ENCODE assay signal across 24 cellular contexts in the genomic region with DNA sequence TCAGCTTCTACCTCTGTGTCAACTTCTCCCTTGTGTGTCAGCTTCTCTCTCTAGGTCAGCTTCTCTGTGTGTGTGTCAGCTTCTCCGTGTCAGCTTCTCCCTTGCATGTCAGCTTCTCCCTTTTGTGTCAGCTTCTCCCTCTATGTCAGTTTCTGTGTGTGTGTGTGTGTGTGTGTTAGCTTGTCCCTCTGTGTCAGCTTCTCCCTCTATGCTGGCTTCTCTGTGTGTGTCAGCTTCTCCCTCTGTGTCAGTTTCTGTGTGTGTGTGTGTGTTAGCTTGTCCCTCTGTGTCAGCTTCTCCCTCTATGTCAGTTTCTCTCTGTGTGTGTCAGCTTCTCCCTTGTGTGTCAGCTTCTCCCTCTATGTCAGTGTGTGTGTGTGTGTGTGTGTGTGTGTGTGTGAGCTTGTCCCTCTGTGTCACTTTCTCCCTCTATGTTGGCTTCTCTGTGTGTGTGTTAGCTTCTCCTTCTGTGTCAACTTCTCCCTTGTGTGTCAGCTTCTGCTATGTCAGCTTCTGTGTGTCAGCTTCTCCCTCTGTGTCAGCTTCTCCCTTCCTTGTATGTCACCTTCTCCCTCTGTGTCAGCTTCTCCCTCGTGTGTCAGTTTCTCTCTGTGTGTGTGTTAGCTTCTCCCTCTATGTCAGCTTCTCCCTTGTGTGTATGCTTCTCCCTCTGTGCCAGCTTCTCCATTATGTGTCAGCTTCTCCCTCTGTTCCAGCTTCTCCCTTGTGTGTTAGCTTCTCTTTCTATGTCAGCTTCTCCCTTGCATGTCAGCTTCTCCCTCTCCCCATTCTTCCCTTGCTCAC. TPM values are rescaled to one million over a fixed set of nuclear protein-coding genes. Genes with fewer than 3 reads are reported as not detected.
"Had no signal": no experiment of that assay in that cellular context is flagged by ENCODE, and none has a peak within 500 bp of the region (broad histone marks: within the 10 kb centered on the region; RNA-seq: fewer than 3 reads in every experiment).

No MANE protein-coding gene starts in this region.

- DNase-seq: activated CD4-positive, alpha-beta T cell treated with anti-CD3 and anti-CD28 coated beads, Interleukin-2, amount 50 U/mL, for 1 hour; activated CD8-positive, alpha-beta memory T cell treated with anti-CD3 and anti-CD28 coated beads, Interleukin-2, amount 50 U/mL, for 4 hours; activated effector memory CD4-positive, alpha-beta T cell treated with Interleukin-2 at 50 U/mL for 16 hours; activated T-cell treated with anti-CD3 and anti-CD28 coated beads, Interleukin-2, amount 50 U/mL, for 4 hours; cerebellar nuclear complex; effector CD4-positive, alpha-beta T cell; mesenchymal stem cell; occipital lobe; right cardiac atrium; stimulated activated CD4-positive, alpha-beta T cell treated with anti-CD3 and anti-CD28 coated beads, Interleukin-4, amount 100 ng/mL, for 1 hour; stimulated activated naive CD8-positive, alpha-beta T cell treated with anti-CD3 and anti-CD28 coated beads, Interleukin-15, amount 100 ng/mL, for 72 hours; upper lobe of right lung had no signal

- H3K9me3 Mint-ChIP-seq: activated naive CD4-positive, alpha-beta T cell treated with anti-CD3 and anti-CD28 coated beads, Interleukin-2, amount 50 U/mL, for 24 hours had no signal

- H3K27ac ChIP-seq: ascending aorta, hepatocyte, skin epidermis, upper lobe of right lung had no signal

- H3K27ac Mint-ChIP-seq: activated naive CD4-positive, alpha-beta T cell treated with anti-CD3 and anti-CD28 coated beads, Interleukin-2, amount 50 U/mL, for 24 hours had no signal

- H3K79me2 ChIP-seq: hepatocyte had no signal

- H3K4me1 ChIP-seq: ascending aorta, upper lobe of right lung had no signal

- H2AFZ ChIP-seq: hepatocyte had no signal

- H3K4me3 ChIP-seq: ascending aorta, hepatocyte, mucosa of descending colon, skin epidermis, upper lobe of right lung had no signal

- H3K36me3 ChIP-seq: ascending aorta, upper lobe of right lung had no signal

- H3K4me3 Mint-ChIP-seq: activated naive CD4-positive, alpha-beta T cell treated with anti-CD3 and anti-CD28 coated beads, Interleukin-2, amount 50 U/mL, for 24 hours; activated T-cell treated with anti-CD3 and anti-CD28 coated beads, Interleukin-2, amount 50 U/mL, for 4 hours; naive thymus-derived CD8-positive, alpha-beta T cell; stimulated activated naive CD8-positive, alpha-beta T cell treated with anti-CD3 and anti-CD28 coated beads, Interleukin-15, amount 100 ng/mL, for 72 hours had no signal

- H3K27me3 ChIP-seq: ascending aorta, hepatocyte, upper lobe of right lung had no signal

- ATAC-seq: activated T-cell treated with anti-CD3 and anti-CD28 coated beads, Interleukin-2, amount 50 U/mL, for 4 hours; esophagus mucosa; mucosa of descending colon; naive thymus-derived CD8-positive, alpha-beta T cell had no signal

- H3K4me2 ChIP-seq: hepatocyte had no signal

- H3K27me3 Mint-ChIP-seq: activated naive CD4-positive, alpha-beta T cell treated with anti-CD3 and anti-CD28 coated beads, Interleukin-2, amount 50 U/mL, for 24 hours; stimulated activated naive CD8-positive, alpha-beta T cell treated with anti-CD3 and anti-CD28 coated beads, Interleukin-15, amount 100 ng/mL, for 72 hours had no signal

- H3K9me3 ChIP-seq: ascending aorta, mucosa of descending colon, upper lobe of right lung had no signal

- H3K36me3 Mint-ChIP-seq: activated naive CD4-positive, alpha-beta T cell treated with anti-CD3 and anti-CD28 coated beads, Interleukin-2, amount 50 U/mL, for 24 hours; naive thymus-derived CD8-positive, alpha-beta T cell had no signal

RNA-seq across cellular contexts. Expression of a gene that starts 6.3 kb away (rescaled TPM):
- total RNA-seq: ascending aorta; naive thymus-derived CD8-positive, alpha-beta T cell had no signal

RNA-seq across cellular contexts. Expression of a gene that starts 6.7 kb away (rescaled TPM):
- total RNA-seq: activated T-cell treated with anti-CD3 and anti-CD28 coated beads, Interleukin-2, amount 50 U/mL, for 4 hours; ascending aorta; glomerular endothelial cell; hepatocyte; naive thymus-derived CD8-positive, alpha-beta T cell; occipital lobe; temporal lobe; upper lobe of right lung had no signal
- polyA plus RNA-seq: adipose tissue; hepatocyte; naive thymus-derived CD8-positive, alpha-beta T cell had no signal

RNA-seq across cellular contexts. Expression of a gene that starts 40.4 kb away (rescaled TPM):
- total RNA-seq: activated T-cell treated with anti-CD3 and anti-CD28 coated beads, Interleukin-2, amount 50 U/mL, for 4 hours; ascending aorta; glomerular endothelial cell; hepatocyte; naive thymus-derived CD8-positive, alpha-beta T cell; occipital lobe; posterior vena cava; right cardiac atrium; T-helper 1 cell treated with Interleukin-12 subunit alpha and Interleukin-12 subunit beta and Interleukin-4 antibody, amounts not matched to agents 30 ng/mL and 1 ng/mL, for 36 hours; temporal lobe; upper lobe of right lung had no signal
- polyA plus RNA-seq: adipose tissue; hepatocyte; naive thymus-derived CD8-positive, alpha-beta T cell; right cardiac atrium had no signal
